8 cellular contexts compared by ENCODE assay signal in genomic region chr3:14947105-14947885, GRCh38. TPM values are rescaled to one million over a fixed set of nuclear protein-coding genes. Genes with fewer than 3 reads are reported as not detected.
DNase-seq lines count a peak whose midpoint lies in the region; ATAC-seq and TF ChIP-seq lines count a peak whose summit lies in the region.

NR2C2 (plus strand) TSS chr3:14947583; CDS start chr3:15003915, 56,332 bp downstream.

- TF ChIP-seq POLR2A in breast epithelium (IDR thresholded peaks at IDR 0.05): no peak

- WGBS in smooth muscle cell (ENCODE audit: low lambda C conversion rate): under 1% methylated on average over 89 of the region's 108 CpGs

- TF ChIP-seq CTCF in WERI-Rb-1 (IDR thresholded peaks at IDR 0.05; ENCODE audit: low read depth, low read length) (no peak), breast epithelium (IDR thresholded peaks at IDR 0.05) (no peak), smooth muscle cell (IDR thresholded peaks at IDR 0.05; ENCODE audit: borderline replicate concordance, insufficient read depth, poor library complexity, severe bottlenecking) (no peak)

- peak within 1 kb of the TSS; percentile 95 for H3K9ac ChIP-seq in smooth muscle cell (ENCODE audit: low read depth)

- peaks cover 77% of the 10 kb centered on the region for H3K79me2 ChIP-seq in smooth muscle cell (ENCODE audit: low read depth)

- intact Hi-C loops in breast epithelium (cut with DNase I; ENCODE audit: low total_unique reads): loop anchor here (10.0 kb wide), 1 partner anchor 258 kb away; the partner anchor contains the start of gene CAPN7

- H3K4me3 ChIP-seq in WERI-Rb-1 (ENCODE audit: low read depth, low read length) (peak within 1 kb of the TSS; percentile 73), breast epithelium (peak within 1 kb of the TSS; percentile 79 to 95 (median 79)), smooth muscle cell (peak within 1 kb of the TSS; percentile 84)

- H3K4me1 ChIP-seq in breast epithelium (peaks cover 0 to 9% of the 10 kb centered on the region in 2 donors), smooth muscle cell (ENCODE audit: low read depth) (peaks cover 23% of the 10 kb centered on the region)

- peak; percentile 66 for ATAC-seq in HG03045 (IDR thresholded peaks at IDR 0.05; ENCODE audit: unreplicated experiment)

- peak within 1 kb of the TSS; percentile 100 for H3K27ac ChIP-seq in WERI-Rb-1
- H3K27ac ChIP-seq in breast epithelium: peak within 1 kb of the TSS; percentile 97 to 99
- peak within 1 kb of the TSS; percentile 97 for H3K27ac ChIP-seq in smooth muscle cell (ENCODE audit: low read depth)

- no peaks in the 10 kb centered on the region for H3K9me3 ChIP-seq in WERI-Rb-1 (ENCODE audit: severe bottlenecking)
- H3K9me3 ChIP-seq in breast epithelium: no peaks in the 10 kb centered on the region
- H3K9me3 ChIP-seq in smooth muscle cell (replicated peaks; ENCODE audit: low read depth): no peaks in the 10 kb centered on the region

- peak; percentile 2 for DNase-seq in NCI-H1694 treated with DMSO at 0.1 percent for 48 hours (lab: John Stamatoyannopoulos, UW)
- DNase-seq in NCI-H1694 (lab: John Stamatoyannopoulos, UW): no peak
- peak; percentile 66 for DNase-seq in NCI-H2196 (lab: John Stamatoyannopoulos, UW; ENCODE audit: unreplicated experiment)
- DNase-seq in WERI-Rb-1: peak; percentile 80
- DNase-seq in breast epithelium (ENCODE audit: low spot score in 2 of 2): peak; percentile 78 to 82
- peak; percentile 90 for DNase-seq in iPS-NIHi7 (ENCODE audit: extremely low spot score)
- DNase-seq in smooth muscle cell (lab: John Stamatoyannopoulos, UW; ENCODE audit: unreplicated experiment): peak; percentile 53

- H4K20me1 ChIP-seq in smooth muscle cell (ENCODE audit: low read depth): peaks cover 57% of the 10 kb centered on the region

- no peaks in the 10 kb centered on the region for H3K27me3 ChIP-seq in WERI-Rb-1 (ENCODE audit: insufficient read depth, low read depth, severe bottlenecking)
- no peaks in the 10 kb centered on the region for H3K27me3 ChIP-seq in breast epithelium
- no peaks in the 10 kb centered on the region for H3K27me3 ChIP-seq in smooth muscle cell (ENCODE audit: low read depth)

- H2AFZ ChIP-seq in smooth muscle cell (ENCODE audit: low read depth): peak within 1 kb of the TSS; percentile 89

- peaks cover 6% of the 10 kb centered on the region for H3F3A ChIP-seq in smooth muscle cell (ENCODE audit: low read depth)

- H3K36me3 ChIP-seq in WERI-Rb-1 (peaks cover 54% of the 10 kb centered on the region), breast epithelium (peaks cover 7% of the 10 kb centered on the region), smooth muscle cell (ENCODE audit: low read depth) (no peaks in the 10 kb centered on the region)

- H3K4me2 ChIP-seq in smooth muscle cell: peak within 1 kb of the TSS; percentile 93

RNA-seq across cellular contexts. Expression of gene NR2C2, which starts in this region (rescaled TPM):
- total RNA-seq in breast epithelium: 10 to 100 TPM; 41.9 to 71.0 (median 52.8) TPM
- total RNA-seq in smooth muscle cell: 28.5 and 28.7 TPM in 2 replicates
- 11.6 and 11.7 TPM in 2 replicates for polyA plus RNA-seq in smooth muscle cell
